Comparison of ENCODE assay signal across 30 cellular contexts in the genomic region with DNA sequence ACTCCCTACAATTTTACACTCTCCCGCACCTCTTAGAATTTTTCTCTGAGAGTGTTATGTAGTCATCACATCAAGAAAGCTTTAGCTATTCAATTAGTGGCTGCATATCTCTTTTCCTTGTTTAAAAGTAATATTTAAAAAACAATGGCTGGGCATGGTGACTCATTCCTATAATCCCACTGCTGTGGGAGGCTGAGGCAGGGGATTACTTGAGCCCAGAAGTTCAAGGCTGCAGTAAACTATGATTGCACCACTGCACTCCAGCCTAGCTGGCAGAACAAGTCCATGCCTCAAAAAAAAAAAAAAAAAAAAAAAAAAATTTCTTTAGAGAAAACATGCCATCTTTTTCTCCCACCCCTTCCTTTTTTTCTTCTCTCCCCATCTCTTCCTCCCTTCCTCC. TPM values are rescaled to one million over a fixed set of nuclear protein-coding genes. Genes with fewer than 3 reads are reported as not detected.
"Had no signal": no experiment of that assay in that cellular context is flagged by ENCODE, and none has a peak within 500 bp of the region (broad histone marks: within the 10 kb centered on the region; RNA-seq: fewer than 3 reads in every experiment).

No MANE protein-coding gene starts in this region.

- H3K36me3 ChIP-seq: adrenal gland, ascending aorta, cardiac muscle cell, Peyer's patch, SJCRH30, WERI-Rb-1 had no signal

- H3K4me3 ChIP-seq: adrenal gland, ascending aorta, body of pancreas, cardiac muscle cell, Peyer's patch, SJCRH30 had no signal

- H3K27ac ChIP-seq: adrenal gland, ascending aorta, body of pancreas, cardiac muscle cell, Peyer's patch, RWPE1, SJCRH30, WERI-Rb-1 had no signal

- H3K9me3 ChIP-seq: SJCRH30, SK-N-SH had no signal

- ATAC-seq: activated CD4-positive, alpha-beta T cell treated with anti-CD3 and anti-CD28 coated beads for 36 hours; activated CD8-positive, alpha-beta T cell treated with anti-CD3 and anti-CD28 coated beads for 36 hours; activated T-cell treated with anti-CD3 and anti-CD28 coated beads, Interleukin-2, amount 50 U/mL, for 72 hours; body of pancreas had no signal

- DNase-seq: activated CD4-positive, alpha-beta T cell treated with anti-CD3 and anti-CD28 coated beads for 36 hours; activated CD4-positive, alpha-beta T cell treated with anti-CD3 and anti-CD28 coated beads, Interleukin-2, amount 50 U/mL, for 1 hour; activated CD8-positive, alpha-beta memory T cell treated with anti-CD3 and anti-CD28 coated beads, Interleukin-2, amount 50 U/mL, for 4 hours; activated CD8-positive, alpha-beta T cell treated with anti-CD3 and anti-CD28 coated beads for 36 hours; activated naive CD4-positive, alpha-beta T cell treated with anti-CD3 and anti-CD28 coated beads, Interleukin-2, amount 50 U/mL, for 16 hours; activated naive CD8-positive, alpha-beta T cell treated with anti-CD3 and anti-CD28 coated beads, Interleukin-2, amount 10 ng/mL, durations not matched to agents 7 days and 5 days; activated T-cell treated with anti-CD3 and anti-CD28 coated beads, Interleukin-2, amount 50 U/mL, for 72 hours; body of pancreas; MM.1S; NCI-H1048; NCI-H146; NCI-H187 treated with DMSO at 0.1 percent for 48 hours; NCI-H2171; NCI-H2227 treated with DMSO at 0.1 percent for 48 hours; NCI-H446 treated with DMSO at 0.1 percent for 48 hours; NCI-H524 treated with DMSO at 0.1 percent for 48 hours; NCI-H748 treated with DMSO at 0.1 percent for 48 hours; NK-92 treated with Interleukin-12 subunit alpha and Interleukin-12 subunit beta, amount 100 ng/mL, for 24 hours; Peyer's patch; Right ventricle myocardium superior; SJCRH30; SK-N-SH; T-helper 1 cell; WERI-Rb-1 had no signal

- H3K4me1 ChIP-seq: adrenal gland, ascending aorta, body of pancreas, Peyer's patch had no signal

- H3K27me3 ChIP-seq: adrenal gland, ascending aorta, body of pancreas, cardiac muscle cell, Peyer's patch, SJCRH30 had no signal

RNA-seq across cellular contexts. Expression of a gene that starts 44.3 kb away (rescaled TPM):
- total RNA-seq: activated CD4-positive, alpha-beta T cell treated with anti-CD3 and anti-CD28 coated beads for 36 hours; activated CD8-positive, alpha-beta T cell treated with anti-CD3 and anti-CD28 coated beads for 36 hours; activated naive CD8-positive, alpha-beta T cell treated with anti-CD3 and anti-CD28 coated beads, Interleukin-2, amount 10 ng/mL, durations not matched to agents 7 days and 5 days; activated T-cell treated with anti-CD3 and anti-CD28 coated beads, Interleukin-2, amount 50 U/mL, for 72 hours; activated T-helper 2 cell treated with anti-CD3 and anti-CD28 coated beads, Interferon-gamma antibody, Interleukin-2, Interleukin-4, amounts not matched to agents 10 μg/mL and 5 μg/mL and 100 μg/mL, durations not matched to agents 14 hours and 24 hours and 36 hours; ascending aorta; T-helper 2 cell treated with Interferon-gamma antibody and Interleukin-4, amounts not matched to agents 100 ng/mL and 5 ng/mL, for 36 hours had no signal
